ENCODE assay signal across 21 cellular contexts in genomic region chr3:51721062-51721745, GRCh38. TPM values are rescaled to one million over a fixed set of nuclear protein-coding genes. Genes with fewer than 3 reads are reported as not detected.
DNase-seq lines count a peak whose midpoint lies in the region; ATAC-seq lines count a peak whose summit lies in the region.
"Had no signal": no experiment of that assay in that cellular context is flagged by ENCODE, and none has a peak within 500 bp of the region (broad histone marks: within the 10 kb centered on the region; RNA-seq: fewer than 3 reads in every experiment).

No MANE protein-coding gene starts in this region.

- H3K27ac Mint-ChIP-seq in activated CD4-positive, alpha-beta T cell treated with anti-CD3 and anti-CD28 coated beads, Interleukin-2, amount 10 ng/mL, durations not matched to agents 7 days and 5 days: peak overlapping the region; percentile 72
- H3K27ac Mint-ChIP-seq in activated naive CD8-positive, alpha-beta T cell treated with anti-CD3 and anti-CD28 coated beads, Interleukin-2, amount 10 ng/mL, durations not matched to agents 7 days and 5 days: peak overlapping the region; percentile 74
- H3K27ac Mint-ChIP-seq in stimulated activated effector memory CD8-positive, alpha-beta T cell treated with anti-CD3 and anti-CD28 coated beads, Interleukin-12 subunit alpha, Interleukin-12 subunit beta, amount 100 ng/mL, for 72 hours: peak overlapping the region; percentile 84
- H3K27ac Mint-ChIP-seq: nephron had no signal

- DNase-seq in activated CD4-positive, alpha-beta T cell treated with anti-CD3 and anti-CD28 coated beads, Interleukin-2, amount 10 ng/mL, durations not matched to agents 7 days and 5 days: no peak
- no peak for DNase-seq in activated CD4-positive, alpha-beta T cell treated with anti-CD3 and anti-CD28 coated beads for 4 hours
- DNase-seq in KG1 (lab: John Stamatoyannopoulos, UW): peak; percentile 35
- peak; percentile 20 for DNase-seq in activated naive CD8-positive, alpha-beta T cell treated with anti-CD3 and anti-CD28 coated beads, Interleukin-2, amount 10 ng/mL, durations not matched to agents 7 days and 5 days
- DNase-seq in stimulated activated effector memory CD8-positive, alpha-beta T cell treated with anti-CD3 and anti-CD28 coated beads, Interleukin-12 subunit alpha, Interleukin-12 subunit beta, amount 100 ng/mL, for 72 hours (ENCODE audit: low spot score in 2 of 2): no peak
- no peak for DNase-seq in activated CD4-positive, CD25-positive, alpha-beta regulatory T cell treated with anti-CD3 and anti-CD28 coated beads, Interleukin-2, amount 50 U/mL, for 72 hours
- DNase-seq: amniotic stem cell; cerebellar nuclear complex; effector memory CD4-positive, alpha-beta T cell; head of caudate nucleus; NCI-H2107; NCI-H748 treated with DMSO at 0.1 percent for 48 hours; stimulated activated CD4-positive, alpha-beta T cell treated with anti-CD3 and anti-CD28 coated beads, Interleukin-12 subunit alpha, Interleukin-12 subunit beta, amount 100 ng/mL, for 4 hours; upper lobe of right lung had no signal

- H3K9me3 Mint-ChIP-seq in activated CD4-positive, alpha-beta T cell treated with anti-CD3 and anti-CD28 coated beads, Interleukin-2, amount 10 ng/mL, durations not matched to agents 7 days and 5 days: no peaks in the 10 kb centered on the region
- H3K9me3 Mint-ChIP-seq in activated naive CD8-positive, alpha-beta T cell treated with anti-CD3 and anti-CD28 coated beads, Interleukin-2, amount 10 ng/mL, durations not matched to agents 7 days and 5 days: no peaks in the 10 kb centered on the region
- H3K9me3 Mint-ChIP-seq in stimulated activated effector memory CD8-positive, alpha-beta T cell treated with anti-CD3 and anti-CD28 coated beads, Interleukin-12 subunit alpha, Interleukin-12 subunit beta, amount 100 ng/mL, for 72 hours: no peaks in the 10 kb centered on the region
- H3K9me3 Mint-ChIP-seq: nephron had no signal

- no peak overlapping the region for H3K4me3 Mint-ChIP-seq in activated CD4-positive, alpha-beta T cell treated with anti-CD3 and anti-CD28 coated beads, Interleukin-2, amount 10 ng/mL, durations not matched to agents 7 days and 5 days
- peak overlapping the region; percentile 33 for H3K4me3 Mint-ChIP-seq in activated naive CD8-positive, alpha-beta T cell treated with anti-CD3 and anti-CD28 coated beads, Interleukin-2, amount 10 ng/mL, durations not matched to agents 7 days and 5 days
- no peak overlapping the region for H3K4me3 Mint-ChIP-seq in stimulated activated effector memory CD8-positive, alpha-beta T cell treated with anti-CD3 and anti-CD28 coated beads, Interleukin-12 subunit alpha, Interleukin-12 subunit beta, amount 100 ng/mL, for 72 hours
- H3K4me3 Mint-ChIP-seq: nephron had no signal

- H3K36me3 Mint-ChIP-seq in activated CD4-positive, alpha-beta T cell treated with anti-CD3 and anti-CD28 coated beads, Interleukin-2, amount 10 ng/mL, durations not matched to agents 7 days and 5 days (ENCODE audit: low read depth): no peaks in the 10 kb centered on the region
- no peaks in the 10 kb centered on the region for H3K36me3 Mint-ChIP-seq in activated naive CD8-positive, alpha-beta T cell treated with anti-CD3 and anti-CD28 coated beads, Interleukin-2, amount 10 ng/mL, durations not matched to agents 7 days and 5 days
- no peaks in the 10 kb centered on the region for H3K36me3 Mint-ChIP-seq in stimulated activated effector memory CD8-positive, alpha-beta T cell treated with anti-CD3 and anti-CD28 coated beads, Interleukin-12 subunit alpha, Interleukin-12 subunit beta, amount 100 ng/mL, for 72 hours

- no peak for ATAC-seq in activated naive CD8-positive, alpha-beta T cell treated with anti-CD3 and anti-CD28 coated beads, Interleukin-2, amount 10 ng/mL, durations not matched to agents 7 days and 5 days (ENCODE audit: low read depth)
- no peak for ATAC-seq in stimulated activated effector memory CD8-positive, alpha-beta T cell treated with anti-CD3 and anti-CD28 coated beads, Interleukin-12 subunit alpha, Interleukin-12 subunit beta, amount 100 ng/mL, for 72 hours
- no peak for ATAC-seq in HG03196 (IDR thresholded peaks at IDR 0.05; ENCODE audit: unreplicated experiment)
- no peak for ATAC-seq in HG02981 (IDR thresholded peaks at IDR 0.05; ENCODE audit: unreplicated experiment)
- ATAC-seq: upper lobe of right lung had no signal

- CTCF ChIA-PET in activated CD4-positive, alpha-beta T cell treated with anti-CD3 and anti-CD28 coated beads, Interleukin-2, amount 10 ng/mL, durations not matched to agents 7 days and 5 days (lab: Charles Lee): interaction anchor here (1.2 to 2.5 kb wide), 3 partner anchors 29 to 78 kb away, joined by 3 to 11 read pairs (median 3); no protein-coding TSS in a partner anchor

- H3K4me1 Mint-ChIP-seq in activated CD4-positive, alpha-beta T cell treated with anti-CD3 and anti-CD28 coated beads, Interleukin-2, amount 10 ng/mL, durations not matched to agents 7 days and 5 days: peaks cover 36% of the 10 kb centered on the region
- peaks cover 22% of the 10 kb centered on the region for H3K4me1 Mint-ChIP-seq in activated naive CD8-positive, alpha-beta T cell treated with anti-CD3 and anti-CD28 coated beads, Interleukin-2, amount 10 ng/mL, durations not matched to agents 7 days and 5 days
- peaks cover 31% of the 10 kb centered on the region for H3K4me1 Mint-ChIP-seq in stimulated activated effector memory CD8-positive, alpha-beta T cell treated with anti-CD3 and anti-CD28 coated beads, Interleukin-12 subunit alpha, Interleukin-12 subunit beta, amount 100 ng/mL, for 72 hours

- POLR2A ChIA-PET in activated CD4-positive, alpha-beta T cell treated with anti-CD3 and anti-CD28 coated beads, Interleukin-2, amount 10 ng/mL, durations not matched to agents 7 days and 5 days (lab: Charles Lee): no interaction called here
- POLR2A ChIA-PET in activated naive CD8-positive, alpha-beta T cell treated with anti-CD3 and anti-CD28 coated beads, Interleukin-2, amount 10 ng/mL, durations not matched to agents 7 days and 5 days (lab: Charles Lee): interaction anchor here (1.2 kb wide), 1 partner anchor 13 kb away, joined by 3 read pairs; no protein-coding TSS in a partner anchor

- no peaks in the 10 kb centered on the region for H3K27me3 Mint-ChIP-seq in activated CD4-positive, alpha-beta T cell treated with anti-CD3 and anti-CD28 coated beads, Interleukin-2, amount 10 ng/mL, durations not matched to agents 7 days and 5 days
- no peaks in the 10 kb centered on the region for H3K27me3 Mint-ChIP-seq in activated naive CD8-positive, alpha-beta T cell treated with anti-CD3 and anti-CD28 coated beads, Interleukin-2, amount 10 ng/mL, durations not matched to agents 7 days and 5 days

RNA-seq across cellular contexts. Expression of gene GRM2, which starts 14.3 kb away (rescaled TPM):
- total RNA-seq in activated CD4-positive, alpha-beta T cell treated with anti-CD3 and anti-CD28 coated beads, Interleukin-2, amount 10 ng/mL, durations not matched to agents 7 days and 5 days: 1 to 10 TPM; 2.4 to 3.0 TPM
- total RNA-seq in activated naive CD8-positive, alpha-beta T cell treated with anti-CD3 and anti-CD28 coated beads, Interleukin-2, amount 10 ng/mL, durations not matched to agents 7 days and 5 days: 1 to 10 TPM; 1.4 to 2.2 TPM
- total RNA-seq: pulmonary artery endothelial cell had no signal

RNA-seq across cellular contexts. Expression of gene TEX264, which starts 50.2 kb away (rescaled TPM):
- 10 to 100 TPM; 75.2 to 81.4 TPM for total RNA-seq in activated CD4-positive, alpha-beta T cell treated with anti-CD3 and anti-CD28 coated beads, Interleukin-2, amount 10 ng/mL, durations not matched to agents 7 days and 5 days
- total RNA-seq in activated naive CD8-positive, alpha-beta T cell treated with anti-CD3 and anti-CD28 coated beads, Interleukin-2, amount 10 ng/mL, durations not matched to agents 7 days and 5 days: 10 to 100 TPM; 49.3 to 49.8 TPM

RNA-seq across cellular contexts. Expression of gene IQCF6, which starts 57.8 kb away (rescaled TPM):
- total RNA-seq in activated CD4-positive, alpha-beta T cell treated with anti-CD3 and anti-CD28 coated beads, Interleukin-2, amount 10 ng/mL, durations not matched to agents 7 days and 5 days: not detected
- total RNA-seq in activated naive CD8-positive, alpha-beta T cell treated with anti-CD3 and anti-CD28 coated beads, Interleukin-2, amount 10 ng/mL, durations not matched to agents 7 days and 5 days: not detected
- total RNA-seq: activated CD8-positive, alpha-beta memory T cell treated with anti-CD3 and anti-CD28 coated beads for 36 hours; fibroblast of lung; lung microvascular endothelial cell; pulmonary artery endothelial cell; upper lobe of right lung had no signal

Comparison
In these comparisons a context has a peak if more than half of its experiments do, and no peak if none do; other contexts are left out.
1. DNase-seq: peak in KG1 (single experiment) and activated naive CD8-positive, alpha-beta T cell treated with anti-CD3 and anti-CD28 coated beads, Interleukin-2, amount 10 ng/mL, durations not matched to agents 7 days and 5 days (single experiment); none in activated CD4-positive, alpha-beta T cell treated with anti-CD3 and anti-CD28 coated beads, Interleukin-2, amount 10 ng/mL, durations not matched to agents 7 days and 5 days (single experiment), activated CD4-positive, alpha-beta T cell treated with anti-CD3 and anti-CD28 coated beads for 4 hours (0 of 2), stimulated activated effector memory CD8-positive, alpha-beta T cell treated with anti-CD3 and anti-CD28 coated beads, Interleukin-12 subunit alpha, Interleukin-12 subunit beta, amount 100 ng/mL, for 72 hours (0 of 2) and activated CD4-positive, CD25-positive, alpha-beta regulatory T cell treated with anti-CD3 and anti-CD28 coated beads, Interleukin-2, amount 50 U/mL, for 72 hours (single experiment).
2. Peak in every context shown above with its lines, with median percentiles within 50 percentile points of each other: H3K27ac Mint-ChIP-seq.